Comparison of ENCODE assay signal across 20 cellular contexts in genomic region chr9:133713960-133714495, GRCh38. TPM values are rescaled to one million over a fixed set of nuclear protein-coding genes. Genes with fewer than 3 reads are reported as not detected.
A peak's percentile ranks its signal among the peaks of the same experiment; 100 is the strongest.
DNase-seq lines count a peak whose midpoint lies in the region; ATAC-seq, FAIRE-seq and TF ChIP-seq lines count a peak whose summit lies in the region.
"Had no signal": no experiment of that assay in that cellular context is flagged by ENCODE, and none has a peak within 500 bp of the region (broad histone marks: within the 10 kb centered on the region; RNA-seq: fewer than 3 reads in every experiment).

No MANE protein-coding gene starts in this region.

- H3K36me3 ChIP-seq in HUES6 (ENCODE audit: control insufficient read depth, insufficient read depth, low read length) (no peaks in the 10 kb centered on the region), HepG2 (replicated peaks in 1 of 2; ENCODE audit: control insufficient read depth in 1 of 2, insufficient read depth in 2 of 2, low read length in 2 of 2) (0 out of 5 replicates have a peak, but pooled peaks cover 0 to 1% of the 10 kb centered on the region in 2 experiments)

- H3K4me1 Mint-ChIP-seq in activated B cell treated with CpG ODN at 0.5 μM for 24 hours (peaks cover 19% of the 10 kb centered on the region), progenitor cell of endocrine pancreas (ENCODE audit: low read depth) (peaks cover 10% of the 10 kb centered on the region)
- H3K4me1 Mint-ChIP-seq in T-helper 2 cell treated with Interferon-gamma antibody and Interleukin-4, amounts not matched to agents 5 μg/mL and 100 μg/mL, for 36 hours (ENCODE audit: low read depth) = peaks cover 3% of the 10 kb centered on the region

- DNase-seq in activated B cell treated with CpG ODN at 0.5 μM for 24 hours = peak; percentile 7
- no peak for DNase-seq in HepG2 (ENCODE audit: low spot score)
- DNase-seq in progenitor cell of endocrine pancreas (ENCODE audit: low spot score, unreplicated experiment) = no peak
- DNase-seq in SHP77 treated with DMSO at 0.1 percent for 48 hours (lab: John Stamatoyannopoulos, UW) = no peak
- DNase-seq in T-helper 2 cell treated with Interferon-gamma antibody and Interleukin-4, amounts not matched to agents 5 μg/mL and 100 μg/mL, for 36 hours (ENCODE audit: low spot score) = no peak
- DNase-seq in HK-2 (ENCODE audit: unreplicated experiment) = no peak
- DNase-seq: activated CD4-positive, alpha-beta T cell treated with anti-CD3 and anti-CD28 coated beads for 4 hours; C1 segment of cervical spinal cord; DMS 273 treated with DMSO at 0.1 percent for 48 hours; GF-D8; NCI-H2029 treated with DMSO at 0.1 percent for 48 hours; NCI-H510A treated with DMSO at 0.1 percent for 48 hours; occipital lobe; stimulated activated CD4-positive, alpha-beta T cell treated with anti-CD3 and anti-CD28 coated beads, Interleukin-4, amount 100 ng/mL, for 24 hours had no signal

- H3K27ac Mint-ChIP-seq in activated B cell treated with CpG ODN at 0.5 μM for 24 hours (no peak overlapping the region), progenitor cell of endocrine pancreas (peak overlapping the region; percentile 91)
- no peak overlapping the region for H3K27ac Mint-ChIP-seq in T-helper 2 cell treated with Interferon-gamma antibody and Interleukin-4, amounts not matched to agents 5 μg/mL and 100 μg/mL, for 36 hours

- H3K9me3 Mint-ChIP-seq in activated B cell treated with CpG ODN at 0.5 μM for 24 hours (no peaks in the 10 kb centered on the region), progenitor cell of endocrine pancreas (ENCODE audit: low read depth) (no peaks in the 10 kb centered on the region)
- H3K9me3 Mint-ChIP-seq in T-helper 2 cell treated with Interferon-gamma antibody and Interleukin-4, amounts not matched to agents 5 μg/mL and 100 μg/mL, for 36 hours = no peaks in the 10 kb centered on the region
- H3K9me3 Mint-ChIP-seq: activated naive CD4-positive, alpha-beta T cell treated with anti-CD3 and anti-CD28 coated beads, Interleukin-2, amount 50 U/mL, for 72 hours; brain had no signal

- ATAC-seq in activated B cell treated with CpG ODN at 0.5 μM for 24 hours (ENCODE audit: low read depth) (no peak), HepG2 (no peak; the same call in 2 of the 3 replicates)
- ATAC-seq: activated naive CD4-positive, alpha-beta T cell treated with anti-CD3 and anti-CD28 coated beads, Interleukin-2, amount 50 U/mL, for 72 hours; esophagus mucosa had no signal

- CTCF ChIA-PET in activated B cell treated with CpG ODN at 0.5 μM for 24 hours (lab: Charles Lee) = no interaction called here
- CTCF ChIA-PET in HepG2 (lab: Yijun Ruan, JAX; ENCODE audit: low intra/inter-chr PET ratio, low total read pairs) = no interaction called here

- H3K4me2 ChIP-seq in HepG2 (ENCODE audit: low read depth, low read length) = peak overlapping the region; percentile 88

- H3K27me3 Mint-ChIP-seq in activated B cell treated with CpG ODN at 0.5 μM for 24 hours (peaks cover 28% of the 10 kb centered on the region), progenitor cell of endocrine pancreas (no peaks in the 10 kb centered on the region)
- H3K27me3 Mint-ChIP-seq in T-helper 2 cell treated with Interferon-gamma antibody and Interleukin-4, amounts not matched to agents 5 μg/mL and 100 μg/mL, for 36 hours (ENCODE audit: low read depth) = no peaks in the 10 kb centered on the region

- H3K9ac ChIP-seq in HUES6 (ENCODE audit: low read length) (peak overlapping the region; percentile 25), HepG2 (ENCODE audit: insufficient read depth, low read depth, low read length) (peak overlapping the region; percentile 33)

- H3K36me3 Mint-ChIP-seq in activated B cell treated with CpG ODN at 0.5 μM for 24 hours (ENCODE audit: low read depth) (no peaks in the 10 kb centered on the region), progenitor cell of endocrine pancreas (ENCODE audit: insufficient read depth) (no peaks in the 10 kb centered on the region)
- no peaks in the 10 kb centered on the region for H3K36me3 Mint-ChIP-seq in T-helper 2 cell treated with Interferon-gamma antibody and Interleukin-4, amounts not matched to agents 5 μg/mL and 100 μg/mL, for 36 hours (ENCODE audit: low read depth)
- H3K36me3 Mint-ChIP-seq: activated naive CD4-positive, alpha-beta T cell treated with anti-CD3 and anti-CD28 coated beads, Interleukin-2, amount 50 U/mL, for 72 hours; brain had no signal

- H3K27ac ChIP-seq in HUES6 (ENCODE audit: low read depth, low read length) = no peak overlapping the region; the same call in 1 of the 2 replicates
- H3K27ac ChIP-seq in HepG2 (ENCODE audit: extremely low read length, insufficient read depth, low read length) = peak overlapping the region; percentile 90

- intact Hi-C loops in activated B cell treated with CpG ODN at 0.5 μM for 24 hours (cut with micrococcal nuclease) = no loop called here
- intact Hi-C loops in HepG2 (cut with micrococcal nuclease; ENCODE audit: unreplicated experiment) = loop anchor here (2.0 kb wide), 2 partner anchors 55 to 179 kb away; partner anchors contain the start of gene ADAMTSL2

- FAIRE-seq in HepG2 (lab: Jason Lieb, UNC) = no peak
- FAIRE-seq: GM12891 had no signal

- POLR2A ChIA-PET in activated B cell treated with CpG ODN at 0.5 μM for 24 hours (lab: Charles Lee) (no interaction called here), HepG2 (lab: Yijun Ruan, JAX) (interaction anchor here (0.9 to 6.2 kb wide), 15 partner anchors 12 to 366 kb away, joined by 3 to 156 read pairs (median 7); partner anchors contain the start of genes ADAMTSL2, CACFD1, MED22 and RPL7A)

- no peaks in the 10 kb centered on the region for H4K20me1 ChIP-seq in HepG2 (ENCODE audit: insufficient read depth, low read length)

- H3K4me3 ChIP-seq in HUES6 (ENCODE audit: low read depth, low read length) = no peak overlapping the region
- peak overlapping the region in 1 of 3 experiments; percentile 72; a peak in 2 of 6 replicates for H3K4me3 ChIP-seq in HepG2 (replicated peaks in 1 of 3; ENCODE audit: insufficient read depth in 1 of 3, low read depth in 2 of 3, low read length in 3 of 3)
- H3K4me3 ChIP-seq: skin epidermis had no signal

- peaks cover 32% of the 10 kb centered on the region for H3K4me1 ChIP-seq in HUES6 (ENCODE audit: control insufficient read depth, insufficient read depth, low read length)
- peaks cover 63% of the 10 kb centered on the region for H3K4me1 ChIP-seq in HepG2 (ENCODE audit: insufficient read depth, low read length)

- H3K79me2 ChIP-seq in HepG2 (ENCODE audit: insufficient read depth, low read length) = no peaks in the 10 kb centered on the region

- H3K4me3 Mint-ChIP-seq in activated B cell treated with CpG ODN at 0.5 μM for 24 hours = no peak overlapping the region
- H3K4me3 Mint-ChIP-seq in progenitor cell of endocrine pancreas (ENCODE audit: low read depth) = no peak overlapping the region
- H3K4me3 Mint-ChIP-seq in T-helper 2 cell treated with Interferon-gamma antibody and Interleukin-4, amounts not matched to agents 5 μg/mL and 100 μg/mL, for 36 hours = no peak overlapping the region
- H3K4me3 Mint-ChIP-seq: brain had no signal

- TF ChIP-seq EP300 in HepG2 (IDR thresholded peaks at IDR 0.05; ENCODE audit: low read depth in 2 of 2, low read length in 2 of 2) (no peak), HepG2 (CRISPR knock-in tag; IDR thresholded peaks at IDR 0.05; ENCODE audit: borderline replicate concordance) (no peak)

- H2AFZ ChIP-seq in HepG2 (ENCODE audit: low read length) = no peak overlapping the region

- TF ChIP-seq CTCF in activated B cell treated with CpG ODN at 0.5 μM for 24 hours (IDR thresholded peaks at IDR 0.05) (no peak), HepG2 (CRISPR knock-in tag; IDR thresholded peaks at IDR 0.05) (no peak), progenitor cell of endocrine pancreas (IDR thresholded peaks at IDR 0.05; ENCODE audit: unreplicated experiment) (no peak)

- H3K27me3 ChIP-seq in HUES6 (ENCODE audit: control insufficient read depth, insufficient read depth, low read length) = no peaks in the 10 kb centered on the region
- H3K27me3 ChIP-seq in HepG2 (ENCODE audit: control insufficient read depth in 1 of 2, insufficient read depth in 2 of 2, low read length in 2 of 2) = no peaks in the 10 kb centered on the region

- no TSS peak for BruUV-seq in HepG2 (replicated peaks; lab: Mats Ljungman, UMichigan)

- H3K9me3 ChIP-seq in HUES6 (ENCODE audit: control insufficient read depth, insufficient read depth, low read depth, low read length) = no peaks in the 10 kb centered on the region
- H3K9me3 ChIP-seq in HepG2 (ENCODE audit: low read length) = no peaks in the 10 kb centered on the region

- TF ChIP-seq POLR2A in HepG2 (IDR thresholded peaks at IDR 0.05; ENCODE audit: insufficient read depth in 1 of 2, low read depth in 2 of 2, low read length in 2 of 2) = no peak

- in situ Hi-C loops in HepG2 (cut with HindIII; ENCODE audit: extremely low pct_ligation_motif_present, low pct_unique_long_range_greater_than_20kb) = no loop called here

- TF ChIP-seq RAD21 in HepG2 (CRISPR knock-in tag; IDR thresholded peaks at IDR 0.05) = no peak

- WGBS in HepG2 (ENCODE audit: low lambda C conversion rate) = 72% methylated on average over 14 of the region's 18 CpGs

RNA-seq across cellular contexts. Expression of gene SARDH, which starts 24.1 kb away (rescaled TPM):
- total RNA-seq in activated B cell treated with CpG ODN at 0.5 μM for 24 hours = not detected in 2 replicates
- total RNA-seq in HepG2 (2016; rRNA removed; fragmentation: Illumina TruSeq; extraction: Trizol) = 32.5 and 34.9 TPM in 2 replicates
- 5.5 and 6.4 TPM in 2 replicates for total RNA-seq in HepG2 (2016; cell fraction: cytosol; rRNA removed; fragmentation: Illumina TruSeq; extraction: Trizol; ENCODE audit: low read depth)
- 25.6 and 34.1 TPM in 2 replicates for total RNA-seq in HepG2 (2016; cell fraction: insoluble cytoplasmic fraction; rRNA removed; fragmentation: Illumina TruSeq; extraction: Trizol)
- total RNA-seq in HepG2 (2016; cell fraction: membrane; rRNA removed; fragmentation: Illumina TruSeq; extraction: Trizol) = 13.0 TPM in 2 replicates
- 26.8 and 31.9 TPM in 2 replicates for total RNA-seq in HepG2 (2016; cell fraction: nucleus; rRNA removed; fragmentation: Illumina TruSeq; extraction: Trizol)
- 11.6 and 15.6 TPM in 2 replicates for polyA plus RNA-seq in HepG2 (2011; rRNA removed)
- 6.1 and 10.1 TPM in 2 replicates for polyA plus RNA-seq in HepG2 (2011; cell fraction: cytosol; rRNA removed)
- 107 and 130 TPM in 2 replicates for polyA plus RNA-seq in HepG2 (2011; cell fraction: nucleus; rRNA removed)
- 20.2 and 23.9 TPM in 2 replicates for polyA plus RNA-seq in HepG2 (2012)
- 4.0 and 4.1 TPM in 2 replicates for polyA plus RNA-seq in HepG2 (2016; cell fraction: cytosol; fragmentation: Illumina TruSeq; extraction: Trizol; ENCODE audit: low read depth)
- polyA plus RNA-seq in HepG2 (2016; cell fraction: insoluble cytoplasmic fraction; fragmentation: Illumina TruSeq; extraction: Trizol; ENCODE audit: low read depth) = 23.4 and 31.6 TPM in 2 replicates
- 7.8 and 8.3 TPM in 2 replicates for polyA plus RNA-seq in HepG2 (2016; cell fraction: membrane; fragmentation: Illumina TruSeq; extraction: Trizol; ENCODE audit: low read depth)
- 46.0 and 50.9 TPM in 2 replicates for polyA plus RNA-seq in HepG2 (2016; cell fraction: nucleus; fragmentation: Illumina TruSeq; extraction: Trizol; ENCODE audit: insufficient read depth, low read depth)
- polyA minus RNA-seq in HepG2 (2011; rRNA and poly(A)+ RNA removed; ENCODE audit: low replicate concordance) = 55.5 TPM in 1 of 2 replicates, not detected in the other
- 17.1 and 19.0 TPM in 2 replicates for polyA minus RNA-seq in HepG2 (2011; cell fraction: cytosol; rRNA and poly(A)+ RNA removed)
- 35.9 and 37.7 TPM in 2 replicates for polyA minus RNA-seq in HepG2 (2011; cell fraction: nucleus; rRNA and poly(A)+ RNA removed)
- total RNA-seq in progenitor cell of endocrine pancreas = 4.2 and 5.1 TPM in 2 replicates
